13 cellular contexts compared by ENCODE assay signal in the genomic region with DNA sequence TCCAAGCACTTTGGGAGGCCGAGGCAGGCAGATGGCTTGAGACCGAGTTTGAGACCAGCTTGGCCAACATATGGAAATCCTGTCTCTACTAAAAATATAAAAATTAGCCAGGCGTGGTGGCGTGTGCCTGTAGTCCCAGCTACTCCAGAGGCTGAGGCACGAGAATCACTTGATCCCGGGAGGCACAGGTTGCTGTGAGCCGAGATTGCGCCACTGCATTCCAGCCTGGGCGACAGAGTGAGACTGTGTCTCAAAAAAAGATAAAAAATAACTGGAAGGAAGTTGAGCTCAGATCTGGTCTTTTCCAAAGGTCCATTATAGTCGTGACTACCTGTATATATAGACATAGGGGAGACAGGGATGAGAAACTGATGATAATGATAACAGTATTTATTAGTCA. TPM values are rescaled to one million over a fixed set of nuclear protein-coding genes. Genes with fewer than 3 reads are reported as not detected.
DNase-seq lines count a peak whose midpoint lies in the region; ATAC-seq and TF ChIP-seq lines count a peak whose summit lies in the region.
"Not testable (repeated sequence)": the region's sequence is repeated elsewhere in the genome, so short reads cannot be mapped to it uniquely, and the experiment has no call there.
"Had no signal": no experiment of that assay in that cellular context is flagged by ENCODE, and none has a peak within 500 bp of the region (broad histone marks: within the 10 kb centered on the region; RNA-seq: fewer than 3 reads in every experiment).

No MANE protein-coding gene starts in this region.

- peaks cover 82% of the 10 kb centered on the region for H3F3A ChIP-seq in PC-9 (ENCODE audit: insufficient read depth, low read depth)

- peak overlapping the region; percentile 30 for H3K9ac ChIP-seq in adipocyte (ENCODE audit: low read length)

- not testable (repeated sequence) for H3K4me3 ChIP-seq in PC-9, left ventricle myocardium inferior, hepatocyte, lower lobe of right lung, gastrocnemius medialis, upper lobe of left lung
- H3K4me3 ChIP-seq in adipocyte (ENCODE audit: low read length): peak overlapping the region; percentile 47

- peak overlapping the region; percentile 32; the same call in 1 of the 2 replicates for H3K27ac ChIP-seq in PC-9
- peak overlapping the region; percentile 60 for H3K27ac ChIP-seq in left ventricle myocardium inferior (replicated peaks)
- peak overlapping the region; percentile 24 for H3K27ac ChIP-seq in hepatocyte
- H3K27ac ChIP-seq in lower lobe of right lung: not testable (repeated sequence)
- H3K27ac ChIP-seq in gastrocnemius medialis: peak overlapping the region; percentile 62 to 96 (median 72)
- peak overlapping the region in 3 of 4 donors; percentile 12 to 37 (median 20) for H3K27ac ChIP-seq in upper lobe of left lung

- not testable (repeated sequence) for H2AFZ ChIP-seq in PC-9, hepatocyte

- CTCF ChIA-PET in PC-9 (lab: Charles Lee): not testable (repeated sequence)

- not testable (repeated sequence) for TF ChIP-seq CTCF in PC-9 (conservative IDR thresholded peaks at IDR 0.05); left ventricle myocardium inferior (IDR thresholded peaks at IDR 0.05; ENCODE audit: borderline replicate concordance); hepatocyte (IDR thresholded peaks at IDR 0.05; ENCODE audit: poor library complexity); lower lobe of right lung (IDR thresholded peaks at IDR 0.05); gastrocnemius medialis (IDR thresholded peaks at IDR 0.05 in 4 of 5, conservative IDR thresholded peaks at IDR 0.05 in 1 of 5); upper lobe of left lung (IDR thresholded peaks at IDR 0.05)

- not testable (repeated sequence) for H3K4me2 ChIP-seq in PC-9, hepatocyte

- H4K20me1 ChIP-seq in PC-9 (ENCODE audit: insufficient read depth); hepatocyte (ENCODE audit: insufficient read depth, poor library complexity, severe bottlenecking): not testable (repeated sequence)

- WGBS in hepatocyte (ENCODE audit: low lambda C conversion rate, missing lambda C conversion rate): 76% methylated on average over 10 of the region's 10 CpGs
- WGBS in upper lobe of left lung, 2 donors: 65 to 77% methylated on average over 10 of the region's 10 CpGs

- intact Hi-C loops in PC-9 (cut with micrococcal nuclease; ENCODE audit: unreplicated experiment); left ventricle myocardium inferior (cut with micrococcal nuclease); lower lobe of right lung (cut with DNase I); gastrocnemius medialis (cut with DNase I; ENCODE audit: low total_unique reads): not testable (repeated sequence)

- not testable (repeated sequence) for DNase-seq in PC-9; adipocyte (ENCODE audit: low read depth); left ventricle myocardium inferior; hepatocyte (ENCODE audit: low spot score)
- DNase-seq in lower lobe of right lung (peak; percentile 64), gastrocnemius medialis (peak; percentile 36 to 78), upper lobe of left lung (peak in 1 of 2 donors; percentile 75)

- H3K9me2 ChIP-seq in PC-9 (ENCODE audit: insufficient read depth); hepatocyte (replicated peaks; ENCODE audit: insufficient read depth): not testable (repeated sequence)

- H3K79me2 ChIP-seq in PC-9 (ENCODE audit: low read depth) (peaks cover 17% of the 10 kb centered on the region), hepatocyte (peaks cover 21% of the 10 kb centered on the region)

- H3K9me3 ChIP-seq in PC-9 (ENCODE audit: insufficient read depth, low read depth); adipocyte (ENCODE audit: control insufficient read depth, low read length); left ventricle myocardium inferior (replicated peaks); hepatocyte (ENCODE audit: low read depth); lower lobe of right lung; gastrocnemius medialis; upper lobe of left lung: not testable (repeated sequence)

- H3K36me3 ChIP-seq in PC-9 (ENCODE audit: low read depth) (peaks cover 19% of the 10 kb centered on the region; the same call in 1 of the 2 replicates), adipocyte (ENCODE audit: control insufficient read depth, insufficient read depth, low read length, severe bottlenecking) (peaks cover 65% of the 10 kb centered on the region), left ventricle myocardium inferior (peaks cover 86% of the 10 kb centered on the region), lower lobe of right lung (peaks cover 89% of the 10 kb centered on the region), gastrocnemius medialis (peaks cover 0 to 80% of the 10 kb centered on the region in 2 donors), upper lobe of left lung (peaks cover 25 to 96% (median 71%) of the 10 kb centered on the region in 4 donors)
- H3K36me3 ChIP-seq in hepatocyte (replicated peaks; ENCODE audit: insufficient read depth, low read depth): not testable (repeated sequence)

- POLR2A ChIA-PET in PC-9 (lab: Charles Lee; ENCODE audit: unreplicated experiment): interaction anchor here (0.5 to 0.8 kb wide), 2 partner anchors 9 to 226 kb away, joined by 3 to 5 read pairs; a partner anchor contains a TSS

- not testable (repeated sequence) for TF ChIP-seq POLR2A in gastrocnemius medialis (IDR thresholded peaks at IDR 0.05); upper lobe of left lung (IDR thresholded peaks at IDR 0.05)

- H3K27me3 ChIP-seq in PC-9 (ENCODE audit: insufficient read depth, low read depth); adipocyte (replicated peaks; ENCODE audit: control insufficient read depth, insufficient read depth, low read length); left ventricle myocardium inferior (ENCODE audit: low read depth); hepatocyte; lower lobe of right lung (ENCODE audit: low read depth); gastrocnemius medialis; upper lobe of left lung: not testable (repeated sequence)

- TF ChIP-seq EP300 in upper lobe of left lung (IDR thresholded peaks at IDR 0.05): not testable (repeated sequence)

- in situ Hi-C loops in gastrocnemius medialis (cut with MboI; ENCODE audit: low sequenced_read_pairs in 4 of 4): loop anchor here in 2 of 4 donors (25.0 kb wide), 2 partner anchors 236 to 361 kb away; a partner anchor contains a TSS

- not testable (repeated sequence) for ATAC-seq in lower lobe of right lung; gastrocnemius medialis; upper lobe of left lung (ENCODE audit: low FRiP score in 2 of 2)

- H3K4me1 ChIP-seq in PC-9 (replicated peaks; ENCODE audit: insufficient read depth) (peaks cover 24% of the 10 kb centered on the region), adipocyte (ENCODE audit: control insufficient read depth, insufficient read depth, low read length) (peaks cover 54% of the 10 kb centered on the region), left ventricle myocardium inferior (peaks cover 80% of the 10 kb centered on the region), hepatocyte (ENCODE audit: insufficient read depth) (peaks cover 27% of the 10 kb centered on the region), lower lobe of right lung (peaks cover 39% of the 10 kb centered on the region), gastrocnemius medialis (peaks cover 43 to 54% of the 10 kb centered on the region in 2 donors), upper lobe of left lung (peaks cover 31 to 41% (median 34%) of the 10 kb centered on the region in 4 donors)

- BruUV-seq in PC-9 (replicated peaks; lab: Mats Ljungman, UMichigan): not testable (repeated sequence)

RNA-seq across cellular contexts. Expression of a gene that starts 9.1 kb away (rescaled TPM):
- total RNA-seq in PC-9 (2021) (84.3 and 104 TPM in 2 replicates), left ventricle myocardium inferior (133 TPM), hepatocyte (48.8 and 50.5 TPM in 2 replicates), lower lobe of right lung (65.8 TPM), gastrocnemius medialis (100 to 1,000 TPM; 130 to 237 (median 178) TPM), upper lobe of left lung (100 to 1,000 TPM in 2 of 6 donors, 10 to 100 TPM in 4; 59.6 to 423 (median 74.3) TPM)
- 79.5 and 85.7 TPM in 2 replicates for polyA plus RNA-seq in hepatocyte

RNA-seq across cellular contexts. Expression of a gene that starts 11.2 kb away (rescaled TPM):
- total RNA-seq in PC-9 (2021): 58.3 and 66.8 TPM in 2 replicates
- 22.4 TPM for total RNA-seq in left ventricle myocardium inferior
- total RNA-seq in hepatocyte: 59.0 and 66.6 TPM in 2 replicates
- 120 TPM in 2 replicates for polyA plus RNA-seq in hepatocyte
- total RNA-seq in lower lobe of right lung: 87.0 TPM
- 10 to 100 TPM; 22.6 to 40.3 (median 32.3) TPM for total RNA-seq in gastrocnemius medialis
- total RNA-seq in upper lobe of left lung: 100 to 1,000 TPM in 1 of 6 donors, 10 to 100 TPM in 5; 51.6 to 105 (median 69.0) TPM

RNA-seq across cellular contexts. Expression of a gene that starts 18.7 kb away (rescaled TPM):
- 43.3 and 43.4 TPM in 2 replicates for total RNA-seq in PC-9 (2021)
- 0.14 TPM for total RNA-seq in left ventricle myocardium inferior
- total RNA-seq in hepatocyte: 14.8 and 18.9 TPM in 2 replicates
- polyA plus RNA-seq in hepatocyte: 19.6 and 26.0 TPM in 2 replicates
- total RNA-seq in lower lobe of right lung: 21.2 TPM
- total RNA-seq in gastrocnemius medialis: not detected
- total RNA-seq in upper lobe of left lung: 100 to 1,000 TPM in 1 of 6 donors, 10 to 100 TPM in 5; 24.9 to 109 (median 35.8) TPM
- total RNA-seq: A172, HFFc6 had no signal
- polyA plus RNA-seq: AG04450 had no signal

RNA-seq across cellular contexts. Expression of a gene that starts 24.0 kb away (rescaled TPM):
- 7.5 and 8.2 TPM in 2 replicates for total RNA-seq in PC-9 (2021)
- total RNA-seq in left ventricle myocardium inferior: 1.8 TPM
- 0.23 and 0.32 TPM in 2 replicates for total RNA-seq in hepatocyte
- polyA plus RNA-seq in hepatocyte: not detected in 2 replicates
- 36.2 TPM for total RNA-seq in lower lobe of right lung
- 1 to 10 TPM in 2 of 4 donors, under 1 TPM in 2; 0.63 to 1.8 (median 0.96) TPM for total RNA-seq in gastrocnemius medialis
- 10 to 100 TPM; 13.9 to 53.4 (median 24.1) TPM for total RNA-seq in upper lobe of left lung
- total RNA-seq: A172, Caco-2, HFFc6 had no signal
- polyA plus RNA-seq: AG04450 had no signal

RNA-seq across cellular contexts. Expression of a gene that starts 28.1 kb away (rescaled TPM):
- total RNA-seq in PC-9 (2021): 130 and 132 TPM in 2 replicates
- 133 TPM for total RNA-seq in left ventricle myocardium inferior
- 563 and 814 TPM in 2 replicates for total RNA-seq in hepatocyte
- 493 and 556 TPM in 2 replicates for polyA plus RNA-seq in hepatocyte
- 1,321 TPM for total RNA-seq in lower lobe of right lung
- 100 to 1,000 TPM in 1 of 4 donors, 10 to 100 TPM in 3; 25.9 to 121 (median 70.6) TPM for total RNA-seq in gastrocnemius medialis
- total RNA-seq in upper lobe of left lung: 1,000 to 10,000 TPM in 2 of 6 donors, 100 to 1,000 TPM in 4; 461 to 1,221 (median 854) TPM
- total RNA-seq: CD4-positive, CD25-positive, alpha-beta regulatory T cell; CD8-positive, alpha-beta T cell had no signal
- polyA plus RNA-seq: CD4-positive, CD25-positive, alpha-beta regulatory T cell had no signal

Comparison
In these comparisons a context has a peak if more than half of its experiments do, and no peak if none do; other contexts are left out.
1. RNA of a gene that starts 18.7 kb away (total RNA-seq): 43.3 to 43.4 TPM in PC-9, 24.9 to 109 TPM in upper lobe of left lung, 21.2 TPM in lower lobe of right lung (single experiment) and 14.8 to 18.9 TPM in hepatocyte; 0.14 TPM in left ventricle myocardium inferior (single experiment) and not detected in gastrocnemius medialis; every median in the first group is over 10 times any median in the second.